In the genomic region with DNA sequence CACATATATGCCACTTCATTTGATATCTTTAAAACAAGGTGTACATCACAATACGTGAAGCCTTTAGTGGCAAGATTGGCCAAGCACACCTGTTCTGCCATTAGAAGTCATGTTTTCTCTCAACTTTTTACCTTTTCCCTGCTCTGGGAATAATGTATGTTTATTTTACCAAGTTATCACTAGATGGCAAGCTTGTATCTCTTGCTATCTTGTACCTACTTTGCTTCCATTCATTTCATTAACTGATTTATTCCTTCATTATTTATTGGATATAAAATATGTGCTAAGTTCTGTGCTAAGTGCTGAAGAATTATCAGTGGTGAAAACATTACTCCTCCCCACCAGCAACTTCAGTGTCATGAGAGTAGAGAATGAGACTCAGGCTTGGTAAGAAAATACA, we compare ENCODE assay signal across 2 cellular contexts.
TF ChIP-seq lines count a peak whose summit lies in the region.

No MANE protein-coding gene starts in this region.

TF ChIP-seq in A549, 52 proteins besides CTCF, POLR2A, EP300 and RAD21:
- TF ChIP-seq ZSCAN20 (CRISPR knock-in tag; IDR thresholded peaks at IDR 0.05), result no peak
- TF ChIP-seq, protein P1, sequence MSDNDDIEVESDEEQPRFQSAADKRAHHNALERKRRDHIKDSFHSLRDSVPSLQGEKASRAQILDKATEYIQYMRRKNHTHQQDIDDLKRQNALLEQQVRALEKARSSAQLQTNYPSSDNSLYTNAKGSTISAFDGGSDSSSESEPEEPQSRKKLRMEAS (IDR thresholded peaks at IDR 0.05), result no peak

TF ChIP-seq in HCT116, 20 proteins besides CTCF, POLR2A, EP300 and RAD21:
- TF ChIP-seq SRF (IDR thresholded peaks at IDR 0.05; ENCODE audit: low read depth) (no peak), YY1 (IDR thresholded peaks at IDR 0.05; ENCODE audit: extremely low read depth, insufficient replicate concordance, low read depth, low read length) (no peak), TCF7L2 (IDR thresholded peaks at IDR 0.05; ENCODE audit: borderline replicate concordance, extremely low read depth, insufficient read depth, insufficient read length) (no peak), EZH2phosphoT487 (IDR thresholded peaks at IDR 0.05; ENCODE audit: borderline replicate concordance) (no peak), SP1 (IDR thresholded peaks at IDR 0.05; ENCODE audit: low read depth) (no peak), ELF1 (IDR thresholded peaks at IDR 0.05; ENCODE audit: borderline replicate concordance, low read depth) (no peak), JUND (IDR thresholded peaks at IDR 0.05) (no peak), EZH2 (IDR thresholded peaks at IDR 0.05) (no peak), SIN3A (IDR thresholded peaks at IDR 0.05; ENCODE audit: low read depth) (no peak)
